16 cellular contexts compared by ENCODE assay signal in genomic region chr17:47605006-47605405, GRCh38. TPM values are rescaled to one million over a fixed set of nuclear protein-coding genes. Genes with fewer than 3 reads are reported as not detected.
DNase-seq lines count a peak whose midpoint lies in the region; ATAC-seq, FAIRE-seq and TF ChIP-seq lines count a peak whose summit lies in the region.
"Had no signal": no experiment of that assay in that cellular context is flagged by ENCODE, and none has a peak within 500 bp of the region (broad histone marks: within the 10 kb centered on the region; RNA-seq: fewer than 3 reads in every experiment).

No MANE protein-coding gene starts in this region.

- H3K4me1 ChIP-seq in PC-9 (replicated peaks; ENCODE audit: insufficient read depth) = peaks cover 8% of the 10 kb centered on the region; the same call in 1 of the 2 replicates
- H3K4me1 ChIP-seq in skeletal muscle tissue (ENCODE audit: control insufficient read depth in 3 of 3, insufficient read depth in 3 of 3, low read length in 3 of 3) = peaks cover 0 to 6% (median 5%) of the 10 kb centered on the region in 3 donors
- H3K4me1 ChIP-seq: parathyroid adenoma had no signal

- H4K20me1 ChIP-seq in PC-9 (ENCODE audit: insufficient read depth) = peaks cover 11% of the 10 kb centered on the region; the same call in 1 of the 2 replicates

- intact Hi-C loops in PC-9 (cut with micrococcal nuclease; ENCODE audit: unreplicated experiment) (no loop called here), Calu3 (cut with micrococcal nuclease; ENCODE audit: unreplicated experiment) (no loop called here)

- H3K27ac ChIP-seq in PC-9 (peak overlapping the region; percentile 4; the same call in 1 of the 2 replicates), skeletal muscle tissue (ENCODE audit: low read depth, low read length) (peak overlapping the region; percentile 41)
- H3K27ac ChIP-seq: parathyroid adenoma had no signal

- no peak overlapping the region for H3K4me2 ChIP-seq in PC-9

- H3K79me2 ChIP-seq in PC-9 (ENCODE audit: low read depth) = 0 out of 2 replicates have a peak, but pooled peaks cover 6% of the 10 kb centered on the region
- H3K79me2 ChIP-seq: parathyroid adenoma had no signal

- H3K9me2 ChIP-seq in PC-9 (ENCODE audit: insufficient read depth) = no peaks in the 10 kb centered on the region

- POLR2A ChIA-PET in PC-9 (lab: Charles Lee; ENCODE audit: unreplicated experiment) = no interaction called here

- H3K4me1 Mint-ChIP-seq in Calu3 (ENCODE audit: low read depth, unreplicated experiment) = peaks cover 35% of the 10 kb centered on the region
- H3K4me1 Mint-ChIP-seq: WTC11 had no signal

- no peaks in the 10 kb centered on the region for H3K27me3 Mint-ChIP-seq in Calu3 (ENCODE audit: unreplicated experiment)

- TF ChIP-seq CTCF in PC-9 (conservative IDR thresholded peaks at IDR 0.05) (no peak), Calu3 (IDR thresholded peaks at IDR 0.05; ENCODE audit: unreplicated experiment) (no peak)

- H2AFZ ChIP-seq in PC-9 = no peak overlapping the region
- H2AFZ ChIP-seq: parathyroid adenoma had no signal

- ATAC-seq in GM21515 (IDR thresholded peaks at IDR 0.05; ENCODE audit: unreplicated experiment) = no peak
- ATAC-seq in GM19324 (IDR thresholded peaks at IDR 0.05; ENCODE audit: low FRiP score, unreplicated experiment) = no peak
- ATAC-seq: left lobe of liver, WTC11 had no signal

- H3K4me3 ChIP-seq in PC-9 = no peak overlapping the region
- H3K4me3 ChIP-seq in skeletal muscle tissue (ENCODE audit: low read length in 3 of 3) = no peak overlapping the region
- H3K4me3 ChIP-seq: tibial nerve had no signal

- no peaks in the 10 kb centered on the region for H3K27me3 ChIP-seq in PC-9 (ENCODE audit: insufficient read depth, low read depth)
- no peaks in the 10 kb centered on the region for H3K27me3 ChIP-seq in skeletal muscle tissue (ENCODE audit: control insufficient read depth in 3 of 3, insufficient read depth in 3 of 3, low read length in 3 of 3)
- H3K27me3 ChIP-seq: tibial nerve had no signal

- peaks cover 76% of the 10 kb centered on the region for H3F3A ChIP-seq in PC-9 (ENCODE audit: insufficient read depth, low read depth)

- H3K9me3 ChIP-seq in PC-9 (ENCODE audit: insufficient read depth, low read depth) (no peaks in the 10 kb centered on the region), skeletal muscle tissue (ENCODE audit: control insufficient read depth in 3 of 3, low read length in 3 of 3) (no peaks in the 10 kb centered on the region)
- H3K9me3 ChIP-seq: tibial nerve had no signal

- H3K9ac ChIP-seq in skeletal muscle tissue (ENCODE audit: low read depth in 1 of 3, low read length in 3 of 3) = no peak overlapping the region
- H3K9ac ChIP-seq: parathyroid adenoma had no signal

- no peak overlapping the region for H3K27ac Mint-ChIP-seq in Calu3 (ENCODE audit: unreplicated experiment)
- H3K27ac Mint-ChIP-seq: CD14-positive monocyte had no signal

- BruUV-seq in PC-9 (replicated peaks; lab: Mats Ljungman, UMichigan) (no TSS peak), Calu3 (replicated peaks; lab: Mats Ljungman, UMichigan) (no TSS peak)

- no peak overlapping the region for H3K4me3 Mint-ChIP-seq in Calu3 (ENCODE audit: low read depth, unreplicated experiment)
- H3K4me3 Mint-ChIP-seq: CD14-positive monocyte, WTC11 had no signal

- CTCF ChIA-PET in PC-9 (lab: Charles Lee) (no interaction called here), Calu3 (lab: Charles Lee) (no interaction called here)

- peak; percentile 20 for DNase-seq in GM04503 (ENCODE audit: low read depth)
- no peak for DNase-seq in PC-9
- DNase-seq in Calu3 = no peak
- DNase-seq: amniotic stem cell, KG1, NCI-H748 treated with DMSO at 0.1 percent for 48 hours had no signal

- H3K36me3 ChIP-seq in PC-9 (ENCODE audit: low read depth) = peaks cover 63% of the 10 kb centered on the region
- peaks cover 23 to 41% (median 40%) of the 10 kb centered on the region in 3 donors for H3K36me3 ChIP-seq in skeletal muscle tissue (ENCODE audit: control insufficient read depth in 3 of 3, insufficient read depth in 3 of 3, low read length in 3 of 3)

- FAIRE-seq in endometrium (lab: Jason Lieb, UNC) = peak; percentile 72
- FAIRE-seq: H54 had no signal

- H3K9me3 Mint-ChIP-seq in Calu3 (ENCODE audit: low read depth, unreplicated experiment) = no peaks in the 10 kb centered on the region
- H3K9me3 Mint-ChIP-seq: CD14-positive monocyte, WTC11 had no signal

- H3K36me3 Mint-ChIP-seq in Calu3 (ENCODE audit: insufficient read depth, unreplicated experiment) = peaks cover 64% of the 10 kb centered on the region

RNA-seq across cellular contexts. Expression of gene KPNB1, which starts 44.7 kb away (rescaled TPM):
- total RNA-seq in PC-9 (2021) (305 and 306 TPM in 2 replicates), skeletal muscle tissue (119 TPM), Calu3 (2022) (511 and 538 TPM in 2 replicates)
